27 cellular contexts compared by ENCODE assay signal in genomic region chr2:111629983-111630382, GRCh38.
"Had no signal": no experiment of that assay in that cellular context is flagged by ENCODE, and none has a peak within 500 bp of the region (broad histone marks: within the 10 kb centered on the region; RNA-seq: fewer than 3 reads in every experiment).

No MANE protein-coding gene starts in this region.

- H3K27ac ChIP-seq: colonic mucosa, epithelial cell of prostate, esophagus squamous epithelium, gastrocnemius medialis, heart right ventricle, left lung, lower lobe of right lung had no signal

- H3K27me3 ChIP-seq: colonic mucosa, esophagus squamous epithelium, gastrocnemius medialis, heart right ventricle, left lung had no signal

- H3K4me3 Mint-ChIP-seq: dendritic cell treated with granulocyte-macrophage colony-stimulating factor and Interleukin-4, amounts not matched to agents 40 ng/mL and 50 ng/mL, for 4 days; effector memory CD8-positive, alpha-beta T cell; endodermal cell; mesothelial cell of epicardium; naive B cell had no signal

- H3K4me3 ChIP-seq: colonic mucosa, esophagus squamous epithelium, gastrocnemius medialis, heart right ventricle, left lung, lower lobe of right lung, mucosa of descending colon had no signal

- FAIRE-seq: islet of Langerhans, keratinocyte had no signal

- DNase-seq: colonic mucosa; cortex of kidney; effector CD8-positive, alpha-beta T cell; effector memory CD8-positive, alpha-beta T cell; endodermal cell; erythroblast; esophagus squamous epithelium; foreskin fibroblast; foreskin melanocyte; gastrocnemius medialis; glutamatergic neuron; head of caudate nucleus; heart right ventricle; hippocampal formation; left cardiac atrium; left lung; left ventricle myocardium superior; lower lobe of right lung; mesenchymal stem cell; mucosa of descending colon; naive B cell had no signal

- H3K27me3 Mint-ChIP-seq: dendritic cell treated with granulocyte-macrophage colony-stimulating factor and Interleukin-4, amounts not matched to agents 40 ng/mL and 50 ng/mL, for 4 days had no signal

- H3K4me1 Mint-ChIP-seq: endodermal cell, naive B cell had no signal

- H3K4me1 ChIP-seq: colonic mucosa, lower lobe of right lung had no signal

- H3K9me3 ChIP-seq: colonic mucosa, gastrocnemius medialis had no signal

- H3K27ac Mint-ChIP-seq: dendritic cell treated with granulocyte-macrophage colony-stimulating factor and Interleukin-4, amounts not matched to agents 40 ng/mL and 50 ng/mL, for 4 days; effector memory CD8-positive, alpha-beta T cell; endodermal cell; mesothelial cell of epicardium; naive B cell had no signal

- ATAC-seq: effector memory CD8-positive, alpha-beta T cell; esophagus mucosa; gastrocnemius medialis; heart right ventricle; left cardiac atrium; left lung; left ventricle myocardium superior; lower lobe of right lung; mucosa of descending colon had no signal

- H3K36me3 ChIP-seq: colonic mucosa, esophagus squamous epithelium, gastrocnemius medialis, heart right ventricle, left lung, lower lobe of right lung had no signal
